ENCODE assay signal across 8 cellular contexts in genomic region chr1:172359531-172359991, GRCh38.
A peak's percentile ranks its signal among the peaks of the same experiment; 100 is the strongest.
DNase-seq lines count a peak whose midpoint lies in the region; ATAC-seq and TF ChIP-seq lines count a peak whose summit lies in the region.

No MANE protein-coding gene starts in this region.

- no peak for TF ChIP-seq CTCF in fibroblast of mammary gland (conservative IDR thresholded peaks at IDR 0.05; ENCODE audit: control insufficient read depth, insufficient read depth, low read depth, low read length)
- TF ChIP-seq CTCF in WERI-Rb-1 (IDR thresholded peaks at IDR 0.05; ENCODE audit: low read depth, low read length), result no peak

- no peak overlapping the region for H3K4me3 ChIP-seq in fibroblast of mammary gland (ENCODE audit: control insufficient read depth, low read depth, low read length)
- no peak overlapping the region for H3K4me3 ChIP-seq in WERI-Rb-1 (ENCODE audit: low read depth, low read length)

- ATAC-seq in GM21360 (IDR thresholded peaks at IDR 0.05; ENCODE audit: unreplicated experiment) (no peak), HG02973 (IDR thresholded peaks at IDR 0.05; ENCODE audit: unreplicated experiment) (no peak)

- H3K27me3 ChIP-seq in WERI-Rb-1 (ENCODE audit: insufficient read depth, low read depth, severe bottlenecking), result no peaks in the 10 kb centered on the region

- H3K4me3 Mint-ChIP-seq in T-helper 1 cell treated with Interleukin-12 subunit alpha and Interleukin-12 subunit beta and Interleukin-4 antibody, amounts not matched to agents 30 μg/mL and 1 μg/mL, for 36 hours, result no peak overlapping the region

- no peaks in the 10 kb centered on the region for H3K9me3 ChIP-seq in WERI-Rb-1 (ENCODE audit: severe bottlenecking)

- no peaks in the 10 kb centered on the region for H3K9me3 Mint-ChIP-seq in T-helper 1 cell treated with Interleukin-12 subunit alpha and Interleukin-12 subunit beta and Interleukin-4 antibody, amounts not matched to agents 30 μg/mL and 1 μg/mL, for 36 hours

- peak overlapping the region; percentile 74 for H3K27ac Mint-ChIP-seq in T-helper 1 cell treated with Interleukin-12 subunit alpha and Interleukin-12 subunit beta and Interleukin-4 antibody, amounts not matched to agents 30 μg/mL and 1 μg/mL, for 36 hours

- no peaks in the 10 kb centered on the region for H3K36me3 ChIP-seq in WERI-Rb-1

- H3K27me3 Mint-ChIP-seq in T-helper 1 cell treated with Interleukin-12 subunit alpha and Interleukin-12 subunit beta and Interleukin-4 antibody, amounts not matched to agents 30 μg/mL and 1 μg/mL, for 36 hours (ENCODE audit: low read depth), result no peaks in the 10 kb centered on the region

- H3K4me1 Mint-ChIP-seq in T-helper 1 cell treated with Interleukin-12 subunit alpha and Interleukin-12 subunit beta and Interleukin-4 antibody, amounts not matched to agents 30 μg/mL and 1 μg/mL, for 36 hours (ENCODE audit: low read depth), result peaks cover 26% of the 10 kb centered on the region

- DNase-seq in T-helper 1 cell (no peak), RPMI8226 (peak; percentile 67), fibroblast of mammary gland (ENCODE audit: low read depth) (peak; percentile 54), superior temporal gyrus (ENCODE audit: extremely low spot score) (peak; percentile 36), WERI-Rb-1 (no peak)

- no peak overlapping the region for H3K27ac ChIP-seq in WERI-Rb-1

- H3K36me3 Mint-ChIP-seq in T-helper 1 cell treated with Interleukin-12 subunit alpha and Interleukin-12 subunit beta and Interleukin-4 antibody, amounts not matched to agents 30 μg/mL and 1 μg/mL, for 36 hours (ENCODE audit: low read depth), result no peaks in the 10 kb centered on the region

Comparison
In these comparisons a context has a peak if more than half of its experiments do, and no peak if none do; other contexts are left out.
1. DNase-seq: peak in RPMI8226 (single experiment), fibroblast of mammary gland (single experiment) and superior temporal gyrus (single experiment); none in T-helper 1 cell (0 of 5) and WERI-Rb-1 (single experiment).